11 cellular contexts compared by ENCODE assay signal in the genomic region with DNA sequence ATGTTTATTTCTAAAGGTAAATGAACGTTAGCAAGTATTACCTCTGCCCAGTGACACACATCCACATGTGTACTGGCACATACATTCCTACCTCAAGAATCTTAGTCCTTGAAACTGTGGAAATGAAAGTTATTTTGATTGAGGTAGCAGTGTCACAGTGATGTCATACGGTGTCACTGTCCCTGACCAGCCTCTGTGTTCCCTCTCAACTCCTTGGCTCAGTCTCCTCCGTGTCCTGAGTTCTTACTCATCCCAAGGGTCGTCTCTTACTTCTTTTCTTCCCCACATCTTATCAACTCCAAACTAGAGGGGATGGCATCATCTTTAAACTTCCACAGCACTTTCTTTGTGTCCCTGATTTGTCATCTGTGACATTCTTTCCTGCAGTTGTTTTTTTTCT. TPM values are rescaled to one million over a fixed set of nuclear protein-coding genes. Genes with fewer than 3 reads are reported as not detected.
DNase-seq lines count a peak whose midpoint lies in the region; ATAC-seq and TF ChIP-seq lines count a peak whose summit lies in the region.
"Had no signal": no experiment of that assay in that cellular context is flagged by ENCODE, and none has a peak within 500 bp of the region (broad histone marks: within the 10 kb centered on the region; RNA-seq: fewer than 3 reads in every experiment).

No MANE protein-coding gene starts in this region.

- H3K36me3 ChIP-seq in CD8-positive, alpha-beta T cell (ENCODE audit: insufficient read depth, low read length) = peaks cover 7% of the 10 kb centered on the region
- no peaks in the 10 kb centered on the region for H3K36me3 ChIP-seq in neural cell (ENCODE audit: insufficient read depth, low read length)
- H3K36me3 ChIP-seq: HAP-1 had no signal

- no peak for TF ChIP-seq RAD21 in neural cell (conservative IDR thresholded peaks at IDR 0.05)

- H3K4me3 ChIP-seq in CD8-positive, alpha-beta T cell (ENCODE audit: low read depth, low read length) = peak overlapping the region; percentile 91
- H3K4me3 ChIP-seq in NB4 (ENCODE audit: low read depth, low read length) = peak overlapping the region; percentile 10
- H3K4me3 ChIP-seq in neural cell (ENCODE audit: low read length) = peak overlapping the region; percentile 89
- H3K4me3 ChIP-seq: HAP-1 had no signal

- H3K79me2 ChIP-seq in neural cell (replicated peaks; ENCODE audit: insufficient read depth, low read length) = peaks cover 75% of the 10 kb centered on the region

- H3K4me1 ChIP-seq in CD8-positive, alpha-beta T cell (ENCODE audit: insufficient read depth, low read length) = peaks cover 71% of the 10 kb centered on the region

- H3K36me3 Mint-ChIP-seq in CD8-positive, alpha-beta T cell = peaks cover 67% of the 10 kb centered on the region

- intact Hi-C loops in CD8-positive, alpha-beta T cell (cut with DNase I, micrococcal nuclease) = loop anchor here (2.0 to 10.0 kb wide), 9 partner anchors 15 to 444 kb away; a partner anchor contains a TSS

- no peaks in the 10 kb centered on the region for H3K27me3 ChIP-seq in CD8-positive, alpha-beta T cell (ENCODE audit: insufficient read depth, low read length)
- no peaks in the 10 kb centered on the region for H3K27me3 ChIP-seq in neural cell (ENCODE audit: insufficient read depth, low read depth, low read length)

- H2AFZ ChIP-seq in neural cell (ENCODE audit: low read depth, low read length) = no peak overlapping the region

- H3K9me2 ChIP-seq in neural cell (ENCODE audit: insufficient read depth, low read length) = no peaks in the 10 kb centered on the region

- no peak overlapping the region for H3K9ac ChIP-seq in neural cell (ENCODE audit: low read length)

- H4K20me1 ChIP-seq in neural cell (ENCODE audit: insufficient read depth) = peaks cover 6% of the 10 kb centered on the region

- TF ChIP-seq POLR2A in NB4 (IDR thresholded peaks at IDR 0.05; ENCODE audit: extremely low read depth, insufficient read length) = no peak

- DNase-seq in CD8-positive, alpha-beta T cell = no peak
- DNase-seq in NB4 (ENCODE audit: low read depth) = peak; percentile 19
- DNase-seq in effector CD4-positive, alpha-beta T cell = peak; percentile 26
- DNase-seq: hippocampal formation, NCI-H146 had no signal

- no peak overlapping the region for H3K4me2 ChIP-seq in neural cell (ENCODE audit: low read length)

- H3K27me3 Mint-ChIP-seq in CD8-positive, alpha-beta T cell (ENCODE audit: low read depth) = no peaks in the 10 kb centered on the region

- no peak for TF ChIP-seq CTCF in CD8-positive, alpha-beta T cell (IDR thresholded peaks at IDR 0.05)
- TF ChIP-seq CTCF in NB4 (IDR thresholded peaks at IDR 0.05; ENCODE audit: low read depth, low read length) (no peak), neural cell (IDR thresholded peaks at IDR 0.05; ENCODE audit: poor library complexity, severe bottlenecking) (no peak)

- CTCF ChIA-PET in CD8-positive, alpha-beta T cell (lab: Charles Lee) = interaction anchor here (0.7 to 4.2 kb wide), 11 partner anchors 16 to 350 kb away, joined by 3 to 21 read pairs (median 5); no protein-coding TSS in a partner anchor

- peaks cover 2% of the 10 kb centered on the region for H3F3A ChIP-seq in neural cell (ENCODE audit: insufficient read depth, low read length, poor library complexity, severe bottlenecking)

- peak; percentile 21 for ATAC-seq in CD8-positive, alpha-beta T cell
- ATAC-seq in HG03521 (IDR thresholded peaks at IDR 0.05; ENCODE audit: unreplicated experiment) = no peak
- no peak for ATAC-seq in GM21723 (IDR thresholded peaks at IDR 0.05; ENCODE audit: unreplicated experiment)
- ATAC-seq in GM21367 (IDR thresholded peaks at IDR 0.05; ENCODE audit: unreplicated experiment) = no peak
- ATAC-seq in HG02884 (IDR thresholded peaks at IDR 0.05; ENCODE audit: unreplicated experiment) = no peak

- TF ChIP-seq EP300 in neural cell (conservative IDR thresholded peaks at IDR 0.05; ENCODE audit: poor library complexity, severe bottlenecking) = no peak

- POLR2A ChIA-PET in CD8-positive, alpha-beta T cell (lab: Charles Lee) = interaction anchor here (0.7 to 5.1 kb wide), 6 partner anchors 9 to 412 kb away, joined by 3 to 32 read pairs (median 5); no protein-coding TSS in a partner anchor

- peak overlapping the region; percentile 70 for H3K27ac ChIP-seq in CD8-positive, alpha-beta T cell (ENCODE audit: low read depth, low read length)
- no peak overlapping the region for H3K27ac ChIP-seq in neural cell (ENCODE audit: low read length)

- H3K9me3 ChIP-seq in CD8-positive, alpha-beta T cell (ENCODE audit: low read length) = no peaks in the 10 kb centered on the region
- H3K9me3 ChIP-seq in neural cell (ENCODE audit: low read length) = no peaks in the 10 kb centered on the region
- H3K9me3 ChIP-seq: HAP-1 had no signal

- peak overlapping the region; percentile 97 for H3K27ac Mint-ChIP-seq in CD8-positive, alpha-beta T cell

- peak overlapping the region; percentile 92 for H3K4me3 Mint-ChIP-seq in CD8-positive, alpha-beta T cell

- H3K9me3 Mint-ChIP-seq in CD8-positive, alpha-beta T cell = no peaks in the 10 kb centered on the region

- H3K4me1 Mint-ChIP-seq in CD8-positive, alpha-beta T cell (ENCODE audit: low read depth) = peaks cover 79% of the 10 kb centered on the region

TF ChIP-seq in neural cell, 6 proteins besides CTCF, POLR2A, EP300 and RAD21:
- TF ChIP-seq EZH2 (IDR thresholded peaks at IDR 0.05; ENCODE audit: borderline replicate concordance, insufficient read depth, low read length, poor library complexity, severe bottlenecking) (no peak), POLR2AphosphoS5 (IDR thresholded peaks at IDR 0.05) (no peak), SMC3 (conservative IDR thresholded peaks at IDR 0.05; ENCODE audit: poor library complexity) (no peak), TAF1 (IDR thresholded peaks at IDR 0.05; ENCODE audit: low read depth) (no peak), MXI1 (conservative IDR thresholded peaks at IDR 0.05; ENCODE audit: poor library complexity, severe bottlenecking) (no peak)
- TF ChIP-seq, protein P1, sequence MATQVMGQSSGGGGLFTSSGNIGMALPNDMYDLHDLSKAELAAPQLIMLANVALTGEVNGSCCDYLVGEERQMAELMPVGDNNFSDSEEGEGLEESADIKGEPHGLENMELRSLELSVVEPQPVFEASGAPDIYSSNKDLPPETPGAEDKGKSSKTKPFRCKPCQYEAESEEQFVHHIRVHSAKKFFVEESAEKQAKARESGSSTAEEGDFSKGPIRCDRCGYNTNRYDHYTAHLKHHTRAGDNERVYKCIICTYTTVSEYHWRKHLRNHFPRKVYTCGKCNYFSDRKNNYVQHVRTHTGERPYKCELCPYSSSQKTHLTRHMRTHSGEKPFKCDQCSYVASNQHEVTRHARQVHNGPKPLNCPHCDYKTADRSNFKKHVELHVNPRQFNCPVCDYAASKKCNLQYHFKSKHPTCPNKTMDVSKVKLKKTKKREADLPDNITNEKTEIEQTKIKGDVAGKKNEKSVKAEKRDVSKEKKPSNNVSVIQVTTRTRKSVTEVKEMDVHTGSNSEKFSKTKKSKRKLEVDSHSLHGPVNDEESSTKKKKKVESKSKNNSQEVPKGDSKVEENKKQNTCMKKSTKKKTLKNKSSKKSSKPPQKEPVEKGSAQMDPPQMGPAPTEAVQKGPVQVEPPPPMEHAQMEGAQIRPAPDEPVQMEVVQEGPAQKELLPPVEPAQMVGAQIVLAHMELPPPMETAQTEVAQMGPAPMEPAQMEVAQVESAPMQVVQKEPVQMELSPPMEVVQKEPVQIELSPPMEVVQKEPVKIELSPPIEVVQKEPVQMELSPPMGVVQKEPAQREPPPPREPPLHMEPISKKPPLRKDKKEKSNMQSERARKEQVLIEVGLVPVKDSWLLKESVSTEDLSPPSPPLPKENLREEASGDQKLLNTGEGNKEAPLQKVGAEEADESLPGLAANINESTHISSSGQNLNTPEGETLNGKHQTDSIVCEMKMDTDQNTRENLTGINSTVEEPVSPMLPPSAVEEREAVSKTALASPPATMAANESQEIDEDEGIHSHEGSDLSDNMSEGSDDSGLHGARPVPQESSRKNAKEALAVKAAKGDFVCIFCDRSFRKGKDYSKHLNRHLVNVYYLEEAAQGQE (IDR thresholded peaks at IDR 0.05; ENCODE audit: borderline replicate concordance) = no peak

RNA-seq across cellular contexts. Expression of a gene that starts 3.3 kb away (rescaled TPM):
- 10 to 100 TPM; 59.0 to 60.3 TPM for total RNA-seq in CD8-positive, alpha-beta T cell
- 49.4 and 60.5 TPM in 2 replicates for polyA plus RNA-seq in neural cell
- 70.4 and 78.9 TPM in 2 replicates for polyA minus RNA-seq in neural cell

Comparison
In these comparisons a context has a peak if more than half of its experiments do, and no peak if none do; other contexts are left out.
1. DNase-seq: peak in NB4 (single experiment) and effector CD4-positive, alpha-beta T cell (single experiment); none in CD8-positive, alpha-beta T cell (0 of 7).
2. H3K4me3 ChIP-seq: peak in every context shown above with its lines; median percentile 91 in CD8-positive, alpha-beta T cell; 89 in neural cell; 10 in NB4.